Comparison of ENCODE assay signal across 33 cellular contexts in genomic region chr12:65595016-65595560, GRCh38.
DNase-seq lines count a peak whose midpoint lies in the region; ATAC-seq and TF ChIP-seq lines count a peak whose summit lies in the region.
"Had no signal": no experiment of that assay in that cellular context is flagged by ENCODE, and none has a peak within 500 bp of the region (broad histone marks: within the 10 kb centered on the region; RNA-seq: fewer than 3 reads in every experiment).

No MANE protein-coding gene starts in this region.

- H3K23ac ChIP-seq in IMR-90 (ENCODE audit: low read depth, low read length): no peak overlapping the region

- no peak overlapping the region for H2AK9ac ChIP-seq in IMR-90 (replicated peaks; ENCODE audit: low read depth, low read length, poor library complexity)

- H3K9me3 Mint-ChIP-seq in GM23338 (no peaks in the 10 kb centered on the region), nephron (peaks cover 3% of the 10 kb centered on the region)
- H3K9me3 Mint-ChIP-seq: activated CD4-positive, alpha-beta memory T cell treated with anti-CD3 and anti-CD28 coated beads for 36 hours; activated naive CD4-positive, alpha-beta T cell treated with anti-CD3 and anti-CD28 coated beads for 36 hours; CD8-positive, alpha-beta T cell; stimulated activated naive CD8-positive, alpha-beta T cell treated with anti-CD3 and anti-CD28 coated beads, Interleukin-15, Interleukin-2, amounts not matched to agents 100 ng/mL and 50 ng/mL, for 24 hours had no signal

- H3K27me3 Mint-ChIP-seq in GM23338 (ENCODE audit: insufficient read depth, low read depth, poor library complexity) (peaks cover 3% of the 10 kb centered on the region), nephron (ENCODE audit: low read depth) (no peaks in the 10 kb centered on the region)

- H3K36me3 ChIP-seq in GM23338 (ENCODE audit: insufficient read depth) (no peaks in the 10 kb centered on the region), IMR-90 (ENCODE audit: control insufficient read depth, insufficient read depth, low read length) (no peaks in the 10 kb centered on the region), iPS-18a (ENCODE audit: control insufficient read depth, low read depth, low read length) (no peaks in the 10 kb centered on the region)
- H3K36me3 ChIP-seq: MG63 had no signal

- H3K4me1 Mint-ChIP-seq in GM23338 (peaks cover 36% of the 10 kb centered on the region), nephron (peaks cover 36% of the 10 kb centered on the region)
- H3K4me1 Mint-ChIP-seq: B cell, immature natural killer cell had no signal

- H3K9ac ChIP-seq in IMR-90 (ENCODE audit: low read depth, low read length) (no peak overlapping the region), iPS-18a (ENCODE audit: low read length) (peak overlapping the region; percentile 10)

- peak overlapping the region; percentile 46; the same call in 1 of the 2 replicates for H3K4ac ChIP-seq in IMR-90 (ENCODE audit: low read depth, low read length)

- no peak overlapping the region for H2AK5ac ChIP-seq in IMR-90 (ENCODE audit: low read depth, low read length)

- CTCF ChIA-PET in IMR-90 (lab: Yijun Ruan, JAX): no interaction called here

- H3K27ac ChIP-seq in GM23338 (ENCODE audit: low read depth): peak overlapping the region; percentile 28; the same call in 1 of the 2 replicates
- H3K27ac ChIP-seq in IMR-90 (ENCODE audit: insufficient read depth, low read length): no peak overlapping the region
- no peak overlapping the region for H3K27ac ChIP-seq in iPS-18a (ENCODE audit: low read length)
- H3K27ac ChIP-seq: PC-9, testis had no signal

- H3K56ac ChIP-seq in IMR-90 (ENCODE audit: extremely low read depth, insufficient read depth, low read length): no peak overlapping the region

- H3K14ac ChIP-seq in IMR-90 (replicated peaks; ENCODE audit: low read depth, low read length): no peak overlapping the region; the same call in 1 of the 2 replicates

- H3K4me2 ChIP-seq in GM23338 (peak overlapping the region; percentile 72), IMR-90 (ENCODE audit: low read depth, low read length) (no peak overlapping the region)
- H3K4me2 ChIP-seq: PC-9 had no signal

- H3K4me3 Mint-ChIP-seq in GM23338 (peak overlapping the region; percentile 16; the same call in 2 of the 3 replicates), nephron (no peak overlapping the region)
- H3K4me3 Mint-ChIP-seq: activated CD4-positive, alpha-beta memory T cell treated with anti-CD3 and anti-CD28 coated beads for 36 hours; activated naive CD4-positive, alpha-beta T cell treated with anti-CD3 and anti-CD28 coated beads for 36 hours; B cell; CD8-positive, alpha-beta T cell; immature natural killer cell; stimulated activated naive CD8-positive, alpha-beta T cell treated with anti-CD3 and anti-CD28 coated beads, Interleukin-15, Interleukin-2, amounts not matched to agents 100 ng/mL and 50 ng/mL, for 24 hours had no signal

- H3K36me3 Mint-ChIP-seq in GM23338 (ENCODE audit: low read depth) (no peaks in the 10 kb centered on the region), nephron (ENCODE audit: low read depth) (no peaks in the 10 kb centered on the region)
- H3K36me3 Mint-ChIP-seq: activated CD4-positive, alpha-beta memory T cell treated with anti-CD3 and anti-CD28 coated beads for 36 hours; CD8-positive, alpha-beta T cell; immature natural killer cell had no signal

- no peak overlapping the region for H3K18ac ChIP-seq in IMR-90 (ENCODE audit: low read depth, low read length)

- H3K27ac Mint-ChIP-seq in GM23338 (peak overlapping the region; percentile 24; the same call in 1 of the 2 replicates), nephron (peak overlapping the region in 2 of 3 experiments; percentile 7 to 43)
- H3K27ac Mint-ChIP-seq: activated CD4-positive, alpha-beta memory T cell treated with anti-CD3 and anti-CD28 coated beads for 36 hours; activated naive CD4-positive, alpha-beta T cell treated with anti-CD3 and anti-CD28 coated beads for 36 hours; B cell; CD8-positive, alpha-beta T cell; immature natural killer cell; stimulated activated naive CD8-positive, alpha-beta T cell treated with anti-CD3 and anti-CD28 coated beads, Interleukin-15, Interleukin-2, amounts not matched to agents 100 ng/mL and 50 ng/mL, for 24 hours had no signal

- no peak for TF ChIP-seq CTCF in GM23338 (conservative IDR thresholded peaks at IDR 0.05; ENCODE audit: low read depth in 2 of 2)
- no peak for TF ChIP-seq CTCF in IMR-90 (conservative IDR thresholded peaks at IDR 0.05; ENCODE audit: low read depth, low read length)
- TF ChIP-seq CTCF in nephron (IDR thresholded peaks at IDR 0.05; ENCODE audit: unreplicated experiment in 3 of 3): no peak
- no peak for TF ChIP-seq CTCF in lower leg skin (IDR thresholded peaks at IDR 0.05)

- POLR2A ChIA-PET in IMR-90 (lab: Charles Lee; ENCODE audit: unreplicated experiment): no interaction called here

- no peak overlapping the region for H2BK20ac ChIP-seq in IMR-90 (ENCODE audit: low read depth, low read length)

- H4K20me1 ChIP-seq in GM23338 (replicated peaks; ENCODE audit: insufficient read depth) (no peaks in the 10 kb centered on the region), IMR-90 (ENCODE audit: insufficient read depth, low read length) (no peaks in the 10 kb centered on the region)

- H3K9me3 ChIP-seq in IMR-90 (ENCODE audit: control insufficient read depth, insufficient read depth, low read length) (no peaks in the 10 kb centered on the region), iPS-18a (ENCODE audit: control insufficient read depth, low read depth, low read length) (no peaks in the 10 kb centered on the region)
- H3K9me3 ChIP-seq: MG63, testis had no signal

- H4K91ac ChIP-seq in IMR-90 (ENCODE audit: insufficient read depth, low read depth, low read length): no peak overlapping the region

- H3K4me1 ChIP-seq in GM23338 (ENCODE audit: insufficient read depth) (peaks cover 31% of the 10 kb centered on the region), IMR-90 (ENCODE audit: control insufficient read depth, insufficient read depth, low read length) (peaks cover 17% of the 10 kb centered on the region), iPS-18a (ENCODE audit: control insufficient read depth, low read depth, low read length) (peaks cover 37% of the 10 kb centered on the region)

- DNase-seq in GM23338 (ENCODE audit: low spot score): peak; percentile 62
- no peak for DNase-seq in IMR-90
- no peak for DNase-seq in NOMO-1 (lab: John Stamatoyannopoulos, UW; ENCODE audit: unreplicated experiment in 2 of 2)
- DNase-seq in stimulated activated naive CD4-positive, alpha-beta T cell (lab: John Stamatoyannopoulos, UW): no peak
- no peak for DNase-seq in lower leg skin (ENCODE audit: low spot score in 2 of 2)
- DNase-seq: activated CD4-positive, alpha-beta memory T cell treated with anti-CD3 and anti-CD28 coated beads for 36 hours; activated CD4-positive, CD25-positive, alpha-beta regulatory T cell treated with anti-CD3 and anti-CD28 coated beads, Interleukin-2, amount 50 U/mL, for 72 hours; activated CD8-positive, alpha-beta memory T cell treated with anti-CD3 and anti-CD28 coated beads, Interleukin-2, amount 50 U/mL, for 48 hours; activated naive CD4-positive, alpha-beta T cell treated with anti-CD3 and anti-CD28 coated beads for 36 hours; CD8-positive, alpha-beta T cell; dermis blood vessel endothelial cell; EL; head of caudate nucleus; immature natural killer cell; KG1; left colon; MG63; NCI-H2029; NCI-H526; NK-92 treated with Interleukin-12 subunit alpha and Interleukin-12 subunit beta, amount 100 ng/mL, for 24 hours; PC-9; right cardiac atrium; stimulated activated CD4-positive, alpha-beta T cell treated with anti-CD3 and anti-CD28 coated beads, Interleukin-1b, Interleukin-23, amount 100 ng/mL, for 48 hours; T-helper 2 cell; testis had no signal

- no peak for TF ChIP-seq RAD21 in IMR-90 (IDR thresholded peaks at IDR 0.05; ENCODE audit: low read length)

- H3K4me3 ChIP-seq in GM23338 (peak overlapping the region; percentile 48), IMR-90 (ENCODE audit: insufficient read depth, low read depth, low read length) (no peak overlapping the region), iPS-18a (ENCODE audit: low read length) (peak overlapping the region; percentile 42), lower leg skin (ENCODE audit: low read depth, poor library complexity, severe bottlenecking) (no peak overlapping the region)
- H3K4me3 ChIP-seq: GM12878, MG63, PC-9, testis had no signal

- no peak for TF ChIP-seq POLR2A in IMR-90 (IDR thresholded peaks at IDR 0.05; ENCODE audit: low read depth, low read length)
- no peak for TF ChIP-seq POLR2A in lower leg skin (IDR thresholded peaks at IDR 0.05)

- peak overlapping the region; percentile 37; the same call in 1 of the 2 replicates for H2BK120ac ChIP-seq in IMR-90 (ENCODE audit: low read depth, low read length)

- no peaks in the 10 kb centered on the region; the same call in 1 of the 2 replicates for H3K9me1 ChIP-seq in IMR-90 (ENCODE audit: insufficient read depth, low read length)

- no peak overlapping the region for H2BK5ac ChIP-seq in IMR-90 (ENCODE audit: low read depth, low read length, poor library complexity, severe bottlenecking)

- BruUV-seq in IMR-90 (replicated peaks; lab: Mats Ljungman, UMichigan): no TSS peak

- no peak overlapping the region; a peak in 1 of 4 replicates for H4K8ac ChIP-seq in IMR-90 (ENCODE audit: low read depth in 2 of 2, low read length in 2 of 2)

- intact Hi-C loops in IMR-90 (cut with micrococcal nuclease) (no loop called here), lower leg skin (cut with DNase I; ENCODE audit: low total_unique reads) (no loop called here)

- in situ Hi-C loops in IMR-90 (cut with MboI; ENCODE audit: low sequenced_read_pairs): no loop called here

- dilution Hi-C loops in IMR-90 (cut with HindIII; ENCODE audit: low sequenced_read_pairs, unreplicated experiment): no loop called here

- H3K79me2 ChIP-seq in GM23338 (replicated peaks; ENCODE audit: insufficient read depth): no peaks in the 10 kb centered on the region

- peak overlapping the region; percentile 95; the same call in 1 of the 3 replicates for H2BK15ac ChIP-seq in IMR-90 (ENCODE audit: low read depth, low read length)

- H2AFZ ChIP-seq in GM23338 (peak overlapping the region; percentile 74; the same call in 1 of the 2 replicates), IMR-90 (replicated peaks; ENCODE audit: low read length, poor library complexity) (no peak overlapping the region)
- H2AFZ ChIP-seq: PC-9 had no signal

- WGBS in IMR-90 (ENCODE audit: extremely low coverage in 2 of 2, insufficient read length in 1 of 2), 2 experiments: no CpG with 5 or more reads among the region's 8 CpGs
- WGBS in lower leg skin, 2 donors: 79 to 87% methylated on average over 8 of the region's 8 CpGs

- H3K9me2 ChIP-seq in GM23338 (ENCODE audit: insufficient read depth): peaks cover 4% of the 10 kb centered on the region; the same call in 1 of the 2 replicates

- H3F3A ChIP-seq in GM23338 (replicated peaks; ENCODE audit: low read depth): no peaks in the 10 kb centered on the region

- H3K79me1 ChIP-seq in IMR-90 (ENCODE audit: low read depth in 1 of 2, low read length in 2 of 2): no peaks in the 10 kb centered on the region

- no peaks in the 10 kb centered on the region for H3K27me3 ChIP-seq in GM23338 (ENCODE audit: insufficient read depth)
- no peaks in the 10 kb centered on the region for H3K27me3 ChIP-seq in IMR-90 (ENCODE audit: control insufficient read depth, insufficient read depth, low read length)
- H3K27me3 ChIP-seq in iPS-18a (ENCODE audit: control insufficient read depth, insufficient read depth, low read length): no peaks in the 10 kb centered on the region
- H3K27me3 ChIP-seq: MG63, testis had no signal

- no peak overlapping the region; the same call in 1 of the 2 replicates for H4K5ac ChIP-seq in IMR-90 (ENCODE audit: low read depth, low read length)

- peak; percentile 62 for ATAC-seq in GM23338
- no peak for ATAC-seq in IMR-90 (ENCODE audit: low read depth)
- ATAC-seq: CD8-positive, alpha-beta T cell; esophagus mucosa; GM12878; HCT116; left colon; right cardiac atrium; Right ventricle myocardium inferior had no signal

Comparison
In these comparisons a context has a peak if more than half of its experiments do, and no peak if none do; other contexts are left out.
1. H3K4me3 ChIP-seq: peak in GM23338 (single experiment) and iPS-18a (single experiment); none in IMR-90 (single experiment) and lower leg skin (single experiment).